ENCODE assay signal across 29 cellular contexts in genomic region chr7:124009321-124009720, GRCh38. TPM values are rescaled to one million over a fixed set of nuclear protein-coding genes. Genes with fewer than 3 reads are reported as not detected.
"Had no signal": no experiment of that assay in that cellular context is flagged by ENCODE, and none has a peak within 500 bp of the region (broad histone marks: within the 10 kb centered on the region; RNA-seq: fewer than 3 reads in every experiment).

No MANE protein-coding gene starts in this region.

- ATAC-seq: activated CD8-positive, alpha-beta T cell treated with anti-CD3 and anti-CD28 coated beads, Interleukin-2, amount 10 ng/mL, durations not matched to agents 7 days and 5 days; activated naive CD8-positive, alpha-beta T cell treated with anti-CD3 and anti-CD28 coated beads, Interleukin-2, amount 50 U/mL, for 24 hours; foreskin keratinocyte; left lung; naive thymus-derived CD4-positive, alpha-beta T cell; stimulated activated naive B cell treated with anti-CD40 and anti-IgM and Interleukin-4, amounts not matched to agents 10 μg/mL and 1 μg/mL and 100 μg/mL, for 72 hours had no signal

- H3K4me1 ChIP-seq: foreskin keratinocyte, left lung, sigmoid colon had no signal

- H3K9me3 ChIP-seq: left lung, sigmoid colon, transverse colon had no signal

- H3K27me3 ChIP-seq: foreskin keratinocyte, left lung, neural progenitor cell, sigmoid colon, transverse colon had no signal

- H3K36me3 ChIP-seq: left lung, neural progenitor cell, sigmoid colon, transverse colon, WERI-Rb-1 had no signal

- DNase-seq: activated CD4-positive, alpha-beta T cell treated with anti-CD3 and anti-CD28 coated beads, Interleukin-2, amount 50 U/mL, for 1 hour; activated CD4-positive, CD25-positive, alpha-beta regulatory T cell treated with anti-CD3 and anti-CD28 coated beads, Interleukin-2, amount 50 U/mL, for 72 hours; activated CD8-positive, alpha-beta T cell treated with anti-CD3 and anti-CD28 coated beads, Interleukin-2, amount 10 ng/mL, durations not matched to agents 7 days and 5 days; activated gamma-delta T cell; activated naive CD4-positive, alpha-beta T cell treated with anti-CD3 and anti-CD28 coated beads, Interleukin-2, amount 50 U/mL, for 16 hours; activated naive CD8-positive, alpha-beta T cell treated with anti-CD3 and anti-CD28 coated beads, Interleukin-2, amount 50 U/mL, for 24 hours; anterior cingulate cortex; caudate nucleus; dermis blood vessel endothelial cell; effector CD8-positive, alpha-beta T cell; foreskin keratinocyte; immature natural killer cell; left lung; naive thymus-derived CD4-positive, alpha-beta T cell; retina; sigmoid colon; stimulated activated CD4-positive, alpha-beta T cell treated with anti-CD3 and anti-CD28 coated beads, Interleukin-15, amount 100 ng/mL, for 24 hours; stimulated activated CD8-positive, alpha-beta memory T cell treated with anti-CD3 and anti-CD28 coated beads, Interleukin-4, amount 100 ng/mL, for 48 hours; stimulated activated naive B cell treated with anti-CD40 and anti-IgM and Interleukin-4, amounts not matched to agents 10 μg/mL and 1 μg/mL and 100 μg/mL, for 72 hours; transverse colon; WERI-Rb-1 had no signal

- H3K4me3 ChIP-seq: left lung, lung, neural progenitor cell, sigmoid colon, smooth muscle cell, transverse colon had no signal

- H3K27ac ChIP-seq: foreskin keratinocyte, left lung, neural progenitor cell, sigmoid colon, transverse colon, WERI-Rb-1 had no signal

RNA-seq across cellular contexts. Expression of gene TMEM229A, which starts 23.5 kb away (rescaled TPM):
- total RNA-seq: activated CD8-positive, alpha-beta T cell treated with anti-CD3 and anti-CD28 coated beads, Interleukin-2, amount 10 ng/mL, durations not matched to agents 7 days and 5 days; activated T-helper 1 cell treated with anti-CD3 and anti-CD28 coated beads, Interleukin-12 subunit alpha, Interleukin-12 subunit beta, Interleukin-2, Interleukin-4 antibody, amounts not matched to agents 30 ng/mL and 10 ng/mL and 1 ng/mL, durations not matched to agents 14 hours and 24 hours and 36 hours; dermis blood vessel endothelial cell; foreskin keratinocyte; glomerular endothelial cell; kidney epithelial cell; naive thymus-derived CD4-positive, alpha-beta T cell; osteocyte; progenitor cell of endocrine pancreas; smooth muscle cell had no signal
